In genomic region chr1:228365321-228366061, GRCh38 we compare ENCODE assay signal across 14 cellular contexts. TPM values are rescaled to one million over a fixed set of nuclear protein-coding genes. Genes with fewer than 3 reads are reported as not detected.
"Had no signal": no experiment of that assay in that cellular context is flagged by ENCODE, and none has a peak within 500 bp of the region (broad histone marks: within the 10 kb centered on the region; RNA-seq: fewer than 3 reads in every experiment).

No MANE protein-coding gene starts in this region.

- H3K4me3 ChIP-seq: adrenal gland, smooth muscle cell had no signal

- H3K36me3 Mint-ChIP-seq: immature natural killer cell; stimulated activated effector memory CD8-positive, alpha-beta T cell treated with anti-CD3 and anti-CD28 coated beads, Interleukin-12 subunit alpha, Interleukin-12 subunit beta, amount 100 ng/mL, for 72 hours; type B pancreatic cell had no signal

- H3K4me2 ChIP-seq: smooth muscle cell had no signal

- H3K4me1 Mint-ChIP-seq: activated CD4-positive, alpha-beta memory T cell treated with anti-CD3 and anti-CD28 coated beads, Interleukin-2, amount 10 ng/mL, durations not matched to agents 7 days and 5 days; immature natural killer cell; nephron; stimulated activated effector memory CD8-positive, alpha-beta T cell treated with anti-CD3 and anti-CD28 coated beads, Interleukin-12 subunit alpha, Interleukin-12 subunit beta, amount 100 ng/mL, for 72 hours had no signal

- H3K27me3 Mint-ChIP-seq: activated CD4-positive, alpha-beta memory T cell treated with anti-CD3 and anti-CD28 coated beads, Interleukin-2, amount 10 ng/mL, durations not matched to agents 7 days and 5 days; type B pancreatic cell had no signal

- H3K27ac ChIP-seq: adrenal gland had no signal

- H3K9me3 Mint-ChIP-seq: activated CD4-positive, alpha-beta memory T cell treated with anti-CD3 and anti-CD28 coated beads, Interleukin-2, amount 10 ng/mL, durations not matched to agents 7 days and 5 days; immature natural killer cell; nephron; stimulated activated effector memory CD8-positive, alpha-beta T cell treated with anti-CD3 and anti-CD28 coated beads, Interleukin-12 subunit alpha, Interleukin-12 subunit beta, amount 100 ng/mL, for 72 hours; type B pancreatic cell had no signal

- ATAC-seq: esophagus mucosa; stimulated activated effector memory CD8-positive, alpha-beta T cell treated with anti-CD3 and anti-CD28 coated beads, Interleukin-12 subunit alpha, Interleukin-12 subunit beta, amount 100 ng/mL, for 72 hours had no signal

- DNase-seq: activated CD4-positive, alpha-beta memory T cell treated with anti-CD3 and anti-CD28 coated beads, Interleukin-2, amount 10 ng/mL, durations not matched to agents 7 days and 5 days; activated naive CD4-positive, alpha-beta T cell treated with Interleukin-2 at 50 U/mL for 16 hours; cerebellar nuclear complex; immature natural killer cell; mesendoderm had no signal

- H3K27me3 ChIP-seq: adrenal gland had no signal

- H3K36me3 ChIP-seq: adrenal gland had no signal

- H3K27ac Mint-ChIP-seq: activated CD4-positive, alpha-beta memory T cell treated with anti-CD3 and anti-CD28 coated beads, Interleukin-2, amount 10 ng/mL, durations not matched to agents 7 days and 5 days; immature natural killer cell; nephron; type B pancreatic cell had no signal

- H3K4me3 Mint-ChIP-seq: activated CD4-positive, alpha-beta memory T cell treated with anti-CD3 and anti-CD28 coated beads, Interleukin-2, amount 10 ng/mL, durations not matched to agents 7 days and 5 days; immature natural killer cell; nephron; stimulated activated effector memory CD8-positive, alpha-beta T cell treated with anti-CD3 and anti-CD28 coated beads, Interleukin-12 subunit alpha, Interleukin-12 subunit beta, amount 100 ng/mL, for 72 hours; type B pancreatic cell had no signal

- H3K9me3 ChIP-seq: adrenal gland had no signal

RNA-seq across cellular contexts. Expression of gene TRIM17, which starts 51.2 kb away (rescaled TPM):
- total RNA-seq: dermis microvascular lymphatic vessel endothelial cell, SK-MEL-5, subcutaneous adipose tissue had no signal
